8 cellular contexts compared by ENCODE assay signal in the genomic region with DNA sequence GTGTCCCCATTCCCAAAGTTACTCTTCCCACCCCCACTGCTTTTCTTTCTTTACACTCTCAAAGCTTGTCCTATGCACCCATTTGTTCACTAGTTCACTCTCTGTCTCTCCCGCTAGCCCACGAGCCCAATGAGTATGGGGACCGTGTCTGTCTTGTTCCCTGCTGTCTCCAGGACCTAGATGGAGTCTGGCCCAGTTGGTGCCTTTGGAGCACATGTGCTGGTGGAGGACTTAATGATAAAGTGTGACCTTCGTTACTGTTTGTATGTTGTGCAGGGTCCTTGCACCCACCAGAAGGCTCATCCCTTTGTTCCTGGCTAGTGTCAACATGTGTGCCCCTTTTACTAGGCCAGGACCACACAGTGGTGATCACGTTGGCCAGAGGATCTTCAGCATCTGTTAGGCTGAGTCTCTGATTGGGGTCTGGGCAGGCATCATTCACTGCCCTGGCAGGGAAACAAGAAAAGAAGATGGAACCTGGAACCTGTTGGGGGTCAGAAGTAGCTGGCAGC. TPM values are rescaled to one million over a fixed set of nuclear protein-coding genes. Genes with fewer than 3 reads are reported as not detected.
DNase-seq lines count a peak whose midpoint lies in the region; ATAC-seq and TF ChIP-seq lines count a peak whose summit lies in the region.
"Had no signal": no experiment of that assay in that cellular context is flagged by ENCODE, and none has a peak within 500 bp of the region (broad histone marks: within the 10 kb centered on the region; RNA-seq: fewer than 3 reads in every experiment).

No MANE protein-coding gene starts in this region.

- no peak for DNase-seq in MCF 10A (ENCODE audit: unreplicated experiment)
- DNase-seq in mammary epithelial cell: no peak
- DNase-seq in tibial artery: no peak
- DNase-seq in NCI-H1694 treated with DMSO at 0.1 percent for 48 hours (lab: John Stamatoyannopoulos, UW): no peak
- DNase-seq: foreskin melanocyte, NCI-H774 had no signal

- H3K36me3 Mint-ChIP-seq in MCF 10A (ENCODE audit: insufficient read depth, unreplicated experiment): no peaks in the 10 kb centered on the region

- WGBS in mammary epithelial cell (ENCODE audit: low coverage, missing lambda C conversion rate): 88% methylated on average over 5 of the region's 5 CpGs
- 50 to 60% methylated on average over 1 to 2 of the region's 5 CpGs for WGBS in gastroesophageal sphincter (ENCODE audit: low coverage in 1 of 2), 2 donors

- POLR2A ChIA-PET in MCF 10A (lab: Yijun Ruan, JAX): interaction anchor here (0.6 to 4.5 kb wide), 2 partner anchors 34 to 350 kb away, joined by 3 to 63 read pairs; a partner anchor contains a TSS

- H3K9me3 ChIP-seq in mammary epithelial cell (replicated peaks; ENCODE audit: insufficient read depth, low read length) (no peaks in the 10 kb centered on the region), gastroesophageal sphincter (no peaks in the 10 kb centered on the region), tibial artery (no peaks in the 10 kb centered on the region)

- peaks cover 39% of the 10 kb centered on the region for H3K4me1 ChIP-seq in mammary epithelial cell (ENCODE audit: insufficient read depth, low read length)
- H3K4me1 ChIP-seq in gastroesophageal sphincter: peaks cover 11 to 100% (median 31%) of the 10 kb centered on the region in 3 donors
- peaks cover 9 to 98% (median 47%) of the 10 kb centered on the region in 4 donors for H3K4me1 ChIP-seq in tibial artery

- intact Hi-C loops in MCF 10A (cut with micrococcal nuclease) (no loop called here), mammary epithelial cell (cut with micrococcal nuclease) (no loop called here), tibial artery (cut with DNase I; ENCODE audit: low total_unique reads) (no loop called here)

- no peak for TF ChIP-seq CTCF in MCF 10A (IDR thresholded peaks at IDR 0.05; ENCODE audit: unreplicated experiment)
- no peak for TF ChIP-seq CTCF in mammary epithelial cell (conservative IDR thresholded peaks at IDR 0.05 in 1 of 2, IDR thresholded peaks at IDR 0.05 in 1 of 2; ENCODE audit: extremely low read depth in 1 of 2, insufficient read depth in 1 of 2, low read depth in 1 of 2, low read length in 2 of 2)
- TF ChIP-seq CTCF in gastroesophageal sphincter (IDR thresholded peaks at IDR 0.05): no peak
- no peak for TF ChIP-seq CTCF in tibial artery (IDR thresholded peaks at IDR 0.05)

- H3K4me3 ChIP-seq in mammary epithelial cell (replicated peaks in 1 of 3; ENCODE audit: insufficient read depth in 1 of 3, low read depth in 2 of 3, low read length in 3 of 3): no peak overlapping the region
- no peak overlapping the region for H3K4me3 ChIP-seq in gastroesophageal sphincter
- H3K4me3 ChIP-seq in tibial artery: no peak overlapping the region

- H3K27me3 Mint-ChIP-seq in MCF 10A (ENCODE audit: insufficient read depth, unreplicated experiment): no peaks in the 10 kb centered on the region

- no peak for TF ChIP-seq EP300 in gastroesophageal sphincter (IDR thresholded peaks at IDR 0.05)

- ATAC-seq in gastroesophageal sphincter (no peak), HG02571 (IDR thresholded peaks at IDR 0.05; ENCODE audit: unreplicated experiment) (no peak)

- no peak overlapping the region for H3K9ac ChIP-seq in mammary epithelial cell (ENCODE audit: insufficient read depth, low read length)

- peaks cover 21% of the 10 kb centered on the region for H3K4me1 Mint-ChIP-seq in MCF 10A (ENCODE audit: insufficient read depth, unreplicated experiment)

- H3K36me3 ChIP-seq in mammary epithelial cell (ENCODE audit: insufficient read depth, low read length) (peaks cover 2% of the 10 kb centered on the region), gastroesophageal sphincter (peaks cover 0 to 45% of the 10 kb centered on the region in 2 donors), tibial artery (peaks cover 0 to 37% (median 17%) of the 10 kb centered on the region in 3 donors)

- H3K4me3 Mint-ChIP-seq in MCF 10A (ENCODE audit: unreplicated experiment): no peak overlapping the region

- H3K27ac ChIP-seq in mammary epithelial cell (ENCODE audit: insufficient read depth, low read depth, low read length) (no peak overlapping the region), gastroesophageal sphincter (peak overlapping the region in 3 of 4 donors; percentile 37 to 96 (median 96)), tibial artery (peak overlapping the region; percentile 84 to 96)

- in situ Hi-C loops in mammary epithelial cell (cut with MboI; ENCODE audit: low sequenced_read_pairs in 2 of 2): no loop called here

- dilution Hi-C loops in mammary epithelial cell (cut with HindIII; ENCODE audit: low sequenced_read_pairs): loop anchor here (5.0 kb wide), 2 partner anchors 67 to 242 kb away; no protein-coding TSS in a partner anchor

- CTCF ChIA-PET in MCF 10A (lab: Yijun Ruan, JAX) (interaction anchor here (0.6 to 6.9 kb wide), 4 partner anchors 12 to 62 kb away, joined by 3 to 78 read pairs (median 3); a partner anchor contains a TSS), mammary epithelial cell (lab: Charles Lee; ENCODE audit: low non-redundant PET) (no interaction called here)

- TF ChIP-seq POLR2A in gastroesophageal sphincter (IDR thresholded peaks at IDR 0.05): no peak

- H3K27ac Mint-ChIP-seq in MCF 10A (ENCODE audit: low read depth, unreplicated experiment): peak overlapping the region; percentile 89

- no peak overlapping the region for H3K4me2 ChIP-seq in mammary epithelial cell (ENCODE audit: insufficient read depth, low read depth, low read length)

- no peak overlapping the region for H2AFZ ChIP-seq in mammary epithelial cell (ENCODE audit: low read depth, low read length)

- H4K20me1 ChIP-seq in mammary epithelial cell (ENCODE audit: insufficient read depth, low read length): no peaks in the 10 kb centered on the region

- BruUV-seq in MCF 10A (replicated peaks; lab: Mats Ljungman, UMichigan): no TSS peak
- no TSS peak for BruUV-seq in mammary epithelial cell (replicated peaks; lab: Mats Ljungman, UMichigan)

- no peaks in the 10 kb centered on the region for H3K79me2 ChIP-seq in mammary epithelial cell (ENCODE audit: insufficient read depth, low read length)

- H3K27me3 ChIP-seq in mammary epithelial cell (ENCODE audit: insufficient read depth, low read length) (no peaks in the 10 kb centered on the region), gastroesophageal sphincter (no peaks in the 10 kb centered on the region), tibial artery (no peaks in the 10 kb centered on the region)

- no peaks in the 10 kb centered on the region for H3K9me3 Mint-ChIP-seq in MCF 10A (ENCODE audit: unreplicated experiment)

RNA-seq across cellular contexts. Expression of a gene that starts 7.4 kb away (rescaled TPM):
- 0.26 and 0.59 TPM in 2 replicates for total RNA-seq in MCF 10A (2022)
- total RNA-seq in mammary epithelial cell: 1 to 10 TPM; 1.8 to 2.8 TPM
- polyA plus RNA-seq in mammary epithelial cell: 3.6 TPM
- 8.8 TPM for polyA minus RNA-seq in mammary epithelial cell
- 1 to 10 TPM in 3 of 4 donors, under 1 TPM in 1; 0.99 to 9.3 (median 3.6) TPM for total RNA-seq in gastroesophageal sphincter

RNA-seq across cellular contexts. Expression of a gene that starts 12.8 kb away (rescaled TPM):
- total RNA-seq in MCF 10A (2022): 53.9 and 54.4 TPM in 2 replicates
- 100 to 1,000 TPM in 1 of 2 donors, 10 to 100 TPM in 1; 94.9 to 138 TPM for total RNA-seq in mammary epithelial cell
- 259 TPM for polyA plus RNA-seq in mammary epithelial cell
- polyA minus RNA-seq in mammary epithelial cell: 258 TPM
- 10 to 100 TPM; 18.7 to 30.2 (median 22.4) TPM for total RNA-seq in gastroesophageal sphincter

RNA-seq across cellular contexts. Expression of a gene that starts 34.8 kb away (rescaled TPM):
- 19.9 and 23.8 TPM in 2 replicates for total RNA-seq in MCF 10A (2022)
- 10 to 100 TPM; 14.2 to 23.1 TPM for total RNA-seq in mammary epithelial cell
- 15.4 TPM for polyA plus RNA-seq in mammary epithelial cell
- polyA minus RNA-seq in mammary epithelial cell: 8.5 TPM
- total RNA-seq in gastroesophageal sphincter: 10 to 100 TPM in 3 of 4 donors, 1 to 10 TPM in 1; 6.4 to 11.7 (median 11.4) TPM

RNA-seq across cellular contexts. Expression of a gene that starts 36.6 kb away (rescaled TPM):
- total RNA-seq in MCF 10A (2022): 1.3 and 1.9 TPM in 2 replicates
- 1 to 10 TPM in 1 of 2 donors, under 1 TPM in 1; 0.80 to 6.5 TPM for total RNA-seq in mammary epithelial cell
- 2.1 TPM for polyA plus RNA-seq in mammary epithelial cell
- not detected for polyA minus RNA-seq in mammary epithelial cell
- total RNA-seq in gastroesophageal sphincter: 10 to 100 TPM in 3 of 4 donors, 1 to 10 TPM in 1; 9.7 to 42.8 (median 25.3) TPM
